In genomic region chr7:66152538-66153191, GRCh38 we compare ENCODE assay signal across 2 cellular contexts.
TF ChIP-seq lines count a peak whose summit lies in the region.

No MANE protein-coding gene starts in this region.

TF ChIP-seq in H1, 55 proteins besides CTCF, POLR2A, EP300 and RAD21 (continued from another document):
- TF ChIP-seq GABPA (IDR thresholded peaks at IDR 0.05; ENCODE audit: borderline replicate concordance, insufficient read depth, low read length) (no peak), JUND (IDR thresholded peaks at IDR 0.05; ENCODE audit: low read length) (peak; percentile 83), RXRA (IDR thresholded peaks at IDR 0.05; ENCODE audit: insufficient read depth, low read depth, low read length) (peak; percentile 85; the same call in 1 of the 2 replicates), POLR2AphosphoS5 (IDR thresholded peaks at IDR 0.05; ENCODE audit: low read depth, low read length) (peak; percentile 50)

TF ChIP-seq in liver, 16 proteins besides CTCF, POLR2A, EP300 and RAD21 (continued from another document):
- TF ChIP-seq NR2F2 (IDR thresholded peaks at IDR 0.05) (peak; percentile 48), RXRA (IDR thresholded peaks at IDR 0.05) (peak in 1 of 2 donors; percentile 13)
TF ChIP-seq in liver: peak in this region for 3.
